Comparison of ENCODE assay signal across 8 cellular contexts in the genomic region with DNA sequence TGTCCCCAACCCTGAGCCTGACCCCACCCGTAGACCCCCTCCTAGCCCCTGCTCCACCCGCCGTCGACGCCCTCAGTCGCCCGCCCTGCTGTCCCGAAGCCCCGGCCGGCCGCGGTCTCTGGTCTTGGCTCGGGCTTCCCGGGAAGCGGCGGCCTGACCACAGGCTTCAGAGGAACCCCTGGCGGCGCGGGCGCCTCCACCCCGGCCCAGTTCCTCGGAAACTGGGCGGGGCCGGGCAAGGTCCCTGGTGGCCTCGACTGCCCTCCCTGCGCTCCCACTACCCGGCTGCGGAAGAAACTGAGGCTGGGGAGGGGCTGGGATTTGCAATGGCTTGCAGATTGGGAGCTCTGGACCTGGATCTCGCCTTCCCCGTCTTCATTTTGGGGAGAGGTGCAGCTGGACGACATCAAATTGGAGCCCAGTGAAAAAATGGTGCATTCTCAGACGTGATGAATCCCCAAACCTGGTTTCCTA. TPM values are rescaled to one million over a fixed set of nuclear protein-coding genes. Genes with fewer than 3 reads are reported as not detected.
DNase-seq lines count a peak whose midpoint lies in the region; ATAC-seq and TF ChIP-seq lines count a peak whose summit lies in the region.
"Had no signal": no experiment of that assay in that cellular context is flagged by ENCODE, and none has a peak within 500 bp of the region (broad histone marks: within the 10 kb centered on the region; RNA-seq: fewer than 3 reads in every experiment).

No MANE protein-coding gene starts in this region.

- H3K36me3 ChIP-seq in HCT116 (ENCODE audit: control insufficient read depth in 1 of 2, insufficient read depth in 2 of 2, low read length in 2 of 2) (no peaks in the 10 kb centered on the region), SK-N-SH (replicated peaks in 1 of 2; ENCODE audit: control insufficient read depth in 1 of 2, insufficient read depth in 2 of 2, low read length in 1 of 2) (peaks cover 3 to 4% of the 10 kb centered on the region in 2 experiments), colonic mucosa (no peaks in the 10 kb centered on the region), left lung (peaks cover 0 to 26% of the 10 kb centered on the region in 2 donors)

- RAD21 ChIA-PET in HCT116 (lab: Charles Lee; ENCODE audit: low non-redundant PET in 1 of 2, low total read pairs in 2 of 2, uncharacterized antibody in 2 of 2, unreplicated experiment in 2 of 2), result interaction anchor here (1.0 to 2.4 kb wide), 8 partner anchors 101 to 293 kb away, joined by 3 to 19 read pairs (median 4); no protein-coding TSS in a partner anchor

- peak overlapping the region; percentile 72 for H3K9ac ChIP-seq in HCT116 (ENCODE audit: low read length)
- peak overlapping the region; percentile 87 for H3K9ac ChIP-seq in SK-N-SH
- H3K9ac ChIP-seq in colonic mucosa (ENCODE audit: low read depth in 2 of 2, low read length in 2 of 2), result peak overlapping the region; percentile 62 to 86

- CTCF ChIA-PET in HCT116 (lab: Charles Lee), result interaction anchor here (0.5 to 3.0 kb wide), 21 partner anchors 10 to 339 kb away, joined by 3 to 55 read pairs (median 4); a partner anchor contains a TSS
- CTCF ChIA-PET in SK-N-SH (lab: Yijun Ruan, JAX), result interaction anchor here (0.6 to 14.4 kb wide), 56 partner anchors 10 to 550 kb away, joined by 3 to 318 read pairs (median 5); a partner anchor contains a TSS

- BruUV-seq in HCT116 (replicated peaks; lab: Mats Ljungman, UMichigan), result TSS peak; percentile 46

- no peaks in the 10 kb centered on the region for H3K9me3 ChIP-seq in HCT116 (ENCODE audit: control insufficient read depth in 1 of 2, insufficient read depth in 1 of 2, low read depth in 1 of 2, low read length in 2 of 2)
- H3K9me3 ChIP-seq in SK-N-SH, result no peaks in the 10 kb centered on the region
- H3K9me3 ChIP-seq in colonic mucosa, result no peaks in the 10 kb centered on the region
- no peaks in the 10 kb centered on the region for H3K9me3 ChIP-seq in left lung

- H4K20me1 ChIP-seq in HCT116 (ENCODE audit: insufficient read depth) (no peaks in the 10 kb centered on the region), SK-N-SH (ENCODE audit: insufficient read depth) (peaks cover 32% of the 10 kb centered on the region)

- peak overlapping the region; percentile 85 for H3K27ac ChIP-seq in HCT116 (ENCODE audit: low read depth, low read length)
- H3K27ac ChIP-seq in SK-N-SH (ENCODE audit: low read depth in 2 of 2, low read length in 1 of 2), result peak overlapping the region; percentile 86 to 94
- peak overlapping the region; percentile 96 for H3K27ac ChIP-seq in colonic mucosa
- H3K27ac ChIP-seq in left lung, result peak overlapping the region; percentile 96

- H3K4me2 ChIP-seq in HCT116 (ENCODE audit: low read length) (peak overlapping the region; percentile 96), SK-N-SH (peak overlapping the region; percentile 99)

- TF ChIP-seq POLR2A in HCT116 (IDR thresholded peaks at IDR 0.05; ENCODE audit: borderline replicate concordance, extremely low read depth, insufficient read depth, insufficient read length), result no peak

- POLR2A ChIA-PET in HCT116 (lab: Charles Lee) (interaction anchor here (0.6 to 4.0 kb wide), 38 partner anchors 9 to 383 kb away, joined by 3 to 30 read pairs (median 5); a partner anchor contains a TSS), SK-N-SH (lab: Yijun Ruan, JAX) (interaction anchor here (0.7 to 1.5 kb wide), 10 partner anchors 57 to 311 kb away, joined by 3 to 9 read pairs (median 4); no protein-coding TSS in a partner anchor)

- TF ChIP-seq EP300 in SK-N-SH (IDR thresholded peaks at IDR 0.05; ENCODE audit: borderline replicate concordance in 1 of 2, low read depth in 1 of 2, low read length in 1 of 2), result no peak

- H3K9me2 ChIP-seq in HCT116 (ENCODE audit: insufficient read depth) (no peaks in the 10 kb centered on the region), SK-N-SH (no peaks in the 10 kb centered on the region)

- H3F3A ChIP-seq in SK-N-SH (replicated peaks; ENCODE audit: insufficient read depth), result peaks cover 19% of the 10 kb centered on the region

- H3K4me1 ChIP-seq in HCT116 (ENCODE audit: control insufficient read depth in 1 of 2, insufficient read depth in 2 of 2, low read length in 2 of 2) (peaks cover 8 to 31% of the 10 kb centered on the region in 2 experiments; a peak in 3 of 4 replicates), SK-N-SH (ENCODE audit: control insufficient read depth in 1 of 2, insufficient read depth in 2 of 2, low read depth in 1 of 2, low read length in 1 of 2) (peaks cover 9 to 27% of the 10 kb centered on the region in 2 experiments; a peak in 3 of 4 replicates), colonic mucosa (peaks cover 8% of the 10 kb centered on the region), left lung (peaks cover 25 to 57% of the 10 kb centered on the region in 2 donors)

- ATAC-seq in HCT116, result peak; percentile 12
- ATAC-seq in left lung, result peak; percentile 54
- ATAC-seq in HG03520 (IDR thresholded peaks at IDR 0.05; ENCODE audit: unreplicated experiment), result no peak

- H3K27me3 ChIP-seq in HCT116 (ENCODE audit: insufficient read depth, low read length), result no peaks in the 10 kb centered on the region
- H3K27me3 ChIP-seq in SK-N-SH (ENCODE audit: insufficient read depth), result no peaks in the 10 kb centered on the region
- H3K27me3 ChIP-seq in colonic mucosa, result no peaks in the 10 kb centered on the region
- peaks cover 0 to 7% of the 10 kb centered on the region in 2 donors for H3K27me3 ChIP-seq in left lung

- intact Hi-C loops in HCT116 (cut with micrococcal nuclease) (loop anchor here (1.0 to 5.0 kb wide), 5 partner anchors 100 to 556 kb away; no protein-coding TSS in a partner anchor), colonic mucosa (cut with DNase I) (loop anchor here (2.0 to 10.0 kb wide), 3 partner anchors 91 to 286 kb away; a partner anchor contains a TSS), left lung (cut with DNase I) (loop anchor here in 1 of 2 donors (2.0 to 10.0 kb wide), 2 partner anchors 142 to 286 kb away; no protein-coding TSS in a partner anchor)

- no peaks in the 10 kb centered on the region for H3K79me2 ChIP-seq in HCT116 (ENCODE audit: insufficient read depth, low read length)
- peaks cover 25% of the 10 kb centered on the region for H3K79me2 ChIP-seq in SK-N-SH (ENCODE audit: insufficient read depth)

- H3K4me3 ChIP-seq in HCT116 (replicated peaks in 1 of 2; ENCODE audit: low read depth in 1 of 2, low read length in 2 of 2) (peak overlapping the region; percentile 70 to 79), SK-N-SH (ENCODE audit: low read depth in 2 of 2, low read length in 1 of 2) (peak overlapping the region; percentile 79 to 84), colonic mucosa (peak overlapping the region; percentile 93), left lung (peak overlapping the region; percentile 74 to 92)

- DNase-seq in HCT116 (ENCODE audit: low read depth, low spot score) (no peak), SK-N-SH (peak; percentile 78), colonic mucosa (peak; percentile 72), left lung (peak; percentile 80 to 92)
- DNase-seq in stimulated activated CD8-positive, alpha-beta memory T cell treated with anti-CD3 and anti-CD28 coated beads, Interleukin-4, amount 100 ng/mL, for 48 hours, result peak; percentile 81
- DNase-seq in activated CD4-positive, CD25-positive, alpha-beta regulatory T cell treated with anti-CD3 and anti-CD28 coated beads, Interleukin-2, amount 50 U/mL, for 72 hours, result no peak

- TF ChIP-seq CTCF in HCT116 (IDR thresholded peaks at IDR 0.05 in 2 of 3, conservative IDR thresholded peaks at IDR 0.05 in 1 of 3; ENCODE audit: borderline replicate concordance in 1 of 3, insufficient read depth in 1 of 3, low read depth in 2 of 3, low read length in 2 of 3) (no peak), SK-N-SH (IDR thresholded peaks at IDR 0.05) (no peak), colonic mucosa (IDR thresholded peaks at IDR 0.05) (no peak), left lung (IDR thresholded peaks at IDR 0.05) (no peak)

- H2AFZ ChIP-seq in HCT116 (ENCODE audit: low read depth, low read length, poor library complexity, severe bottlenecking) (no peak overlapping the region), SK-N-SH (ENCODE audit: low read depth) (peak overlapping the region; percentile 85)

- TF ChIP-seq RAD21 in HCT116 (IDR thresholded peaks at IDR 0.05; ENCODE audit: low read depth) (no peak), SK-N-SH (IDR thresholded peaks at IDR 0.05; ENCODE audit: low read length) (no peak; the same call in 1 of the 2 replicates)

- WGBS in SK-N-SH (ENCODE audit: low lambda C conversion rate), result 0% methylated on average over 4 of the region's 32 CpGs

TF ChIP-seq in HCT116, 20 proteins besides CTCF, POLR2A, EP300 and RAD21 (continues in another document):
- no peak for TF ChIP-seq EGR1 (IDR thresholded peaks at IDR 0.05; ENCODE audit: low read depth)
- no peak for TF ChIP-seq JUND (IDR thresholded peaks at IDR 0.05)
- TF ChIP-seq EZH2 (IDR thresholded peaks at IDR 0.05), result no peak

TF ChIP-seq in SK-N-SH, 30 proteins besides CTCF, POLR2A, EP300 and RAD21 (continues in another document):
- no peak for TF ChIP-seq TAF1 (IDR thresholded peaks at IDR 0.05; ENCODE audit: borderline replicate concordance, low read depth, low read length)
- TF ChIP-seq NFIC (IDR thresholded peaks at IDR 0.05; ENCODE audit: borderline replicate concordance), result 0 out of 2 replicates have a peak, but pooled peaks have one; percentile 2

RNA-seq across cellular contexts. Expression of a gene that starts 0.7 kb away (rescaled TPM):
- 4.9 TPM for total RNA-seq in HCT116 (2021; ENCODE audit: unreplicated experiment)
- polyA plus RNA-seq in HCT116 (2012), result 2.4 and 3.1 TPM in 2 replicates
- polyA plus RNA-seq in SK-N-SH (2012; rRNA removed), result 6.3 and 8.6 TPM in 2 replicates
- 4.7 and 6.1 TPM in 2 replicates for polyA plus RNA-seq in SK-N-SH (2012; cell fraction: cytosol; rRNA removed)
- 28.4 and 39.6 TPM in 2 replicates for polyA plus RNA-seq in SK-N-SH (2012; cell fraction: nucleus; rRNA removed)
- 1 to 10 TPM; 3.2 to 3.7 TPM for total RNA-seq in colonic mucosa
- 10 to 100 TPM; 11.8 to 21.4 TPM for total RNA-seq in left lung

RNA-seq across cellular contexts. Expression of a gene that starts 12.4 kb away (rescaled TPM):
- total RNA-seq in HCT116 (2021; ENCODE audit: unreplicated experiment), result not detected
- not detected in 2 replicates for polyA plus RNA-seq in HCT116 (2012)
- polyA plus RNA-seq in SK-N-SH (2012; rRNA removed), result not detected in 2 replicates
- not detected in 2 replicates for polyA plus RNA-seq in SK-N-SH (2012; cell fraction: cytosol; rRNA removed)
- polyA plus RNA-seq in SK-N-SH (2012; cell fraction: nucleus; rRNA removed), result not detected in 2 replicates
- total RNA-seq in colonic mucosa, result not detected
- total RNA-seq in left lung, result not detected
- polyA plus RNA-seq: adipose tissue had no signal

RNA-seq across cellular contexts. Expression of a gene that starts 16.7 kb away (rescaled TPM):
- not detected for total RNA-seq in HCT116 (2021; ENCODE audit: unreplicated experiment)
- polyA plus RNA-seq in HCT116 (2012), result not detected in 2 replicates
- not detected in 2 replicates for polyA plus RNA-seq in SK-N-SH (2012; rRNA removed)
- polyA plus RNA-seq in SK-N-SH (2012; cell fraction: cytosol; rRNA removed), result not detected in 2 replicates
- polyA plus RNA-seq in SK-N-SH (2012; cell fraction: nucleus; rRNA removed), result not detected in 2 replicates
- not detected for total RNA-seq in colonic mucosa
- not detected for total RNA-seq in left lung
- polyA plus RNA-seq: adipose tissue had no signal

RNA-seq across cellular contexts. Expression of a gene that starts 19.6 kb away (rescaled TPM):
- not detected for total RNA-seq in HCT116 (2021; ENCODE audit: unreplicated experiment)
- polyA plus RNA-seq in HCT116 (2012), result not detected in 2 replicates
- not detected in 2 replicates for polyA plus RNA-seq in SK-N-SH (2012; rRNA removed)
- polyA plus RNA-seq in SK-N-SH (2012; cell fraction: cytosol; rRNA removed), result not detected in 2 replicates
- not detected in 2 replicates for polyA plus RNA-seq in SK-N-SH (2012; cell fraction: nucleus; rRNA removed)
- total RNA-seq in colonic mucosa, result not detected
- total RNA-seq in left lung, result not detected
- polyA plus RNA-seq: adipose tissue had no signal

RNA-seq across cellular contexts. Expression of a gene that starts 24.4 kb away (rescaled TPM):
- total RNA-seq in HCT116 (2021; ENCODE audit: unreplicated experiment), result not detected
- not detected in 2 replicates for polyA plus RNA-seq in HCT116 (2012)
- not detected in 2 replicates for polyA plus RNA-seq in SK-N-SH (2012; rRNA removed)
- not detected in 2 replicates for polyA plus RNA-seq in SK-N-SH (2012; cell fraction: cytosol; rRNA removed)
- not detected in 2 replicates for polyA plus RNA-seq in SK-N-SH (2012; cell fraction: nucleus; rRNA removed)
- total RNA-seq in colonic mucosa, result not detected
- not detected for total RNA-seq in left lung
- polyA plus RNA-seq: adipose tissue had no signal

Comparison
In these comparisons a context has a peak if more than half of its experiments do, and no peak if none do; other contexts are left out.
1. DNase-seq: peak in SK-N-SH (single experiment), colonic mucosa (single experiment), left lung (2 of 2) and stimulated activated CD8-positive, alpha-beta memory T cell treated with anti-CD3 and anti-CD28 coated beads, Interleukin-4, amount 100 ng/mL, for 48 hours (single experiment); none in HCT116 (single experiment) and activated CD4-positive, CD25-positive, alpha-beta regulatory T cell treated with anti-CD3 and anti-CD28 coated beads, Interleukin-2, amount 50 U/mL, for 72 hours (single experiment).
2. Peak in every context shown above with its lines, with median percentiles within 50 percentile points of each other: H3K27ac ChIP-seq, H3K4me3 ChIP-seq and H3K9ac ChIP-seq.